In genomic region chr16:4425378-4426020, GRCh38 we compare ENCODE assay signal across 8 cellular contexts. TPM values are rescaled to one million over a fixed set of nuclear protein-coding genes. Genes with fewer than 3 reads are reported as not detected.
DNase-seq lines count a peak whose midpoint lies in the region; ATAC-seq, FAIRE-seq and TF ChIP-seq lines count a peak whose summit lies in the region.

Gene DNAJA3, plus strand, starts transcription at chr16:4425868. Its CDS starts 14 bp downstream, at chr16:4425882.

- under 1% methylated on average over 68 of the region's 68 CpGs for WGBS in smooth muscle cell (ENCODE audit: low lambda C conversion rate)

- no peak for FAIRE-seq in bronchial epithelial cell (lab: Jason Lieb, UNC)

- H3K27ac Mint-ChIP-seq in WTC11 = peak within 1 kb of the TSS; percentile 100
- peak within 1 kb of the TSS; percentile 99 to 100 (median 99) for H3K27ac Mint-ChIP-seq in immature natural killer cell

- peaks cover 47% of the 10 kb centered on the region for H3K79me2 ChIP-seq in smooth muscle cell (ENCODE audit: low read depth)

- H3K36me3 Mint-ChIP-seq in WTC11 = peaks cover 15% of the 10 kb centered on the region
- peaks cover 0 to 3% (median 0%) of the 10 kb centered on the region in 3 donors for H3K36me3 Mint-ChIP-seq in immature natural killer cell

- peaks cover 13% of the 10 kb centered on the region for H4K20me1 ChIP-seq in smooth muscle cell (ENCODE audit: low read depth)

- peak within 1 kb of the TSS; percentile 91 for H3K27ac ChIP-seq in smooth muscle cell (ENCODE audit: low read depth)

- no peaks in the 10 kb centered on the region for H3K9me3 ChIP-seq in smooth muscle cell (replicated peaks; ENCODE audit: low read depth)

- POLR2A ChIA-PET in WTC11 (lab: Charles Lee) = no interaction called here

- H3K4me1 ChIP-seq in smooth muscle cell (ENCODE audit: low read depth) = peaks cover 13% of the 10 kb centered on the region

- H3K4me2 ChIP-seq in smooth muscle cell = peak within 1 kb of the TSS; percentile 90

- TF ChIP-seq CTCF in AG09309 (IDR thresholded peaks at IDR 0.05; ENCODE audit: control insufficient read depth, insufficient read depth, low read depth, low read length, missing control alignments) (no peak), WTC11 (IDR thresholded peaks at IDR 0.05) (no peak), bronchial epithelial cell (IDR thresholded peaks at IDR 0.05; ENCODE audit: insufficient read depth, low read length, severe bottlenecking) (no peak), smooth muscle cell (IDR thresholded peaks at IDR 0.05; ENCODE audit: borderline replicate concordance, insufficient read depth, poor library complexity, severe bottlenecking) (no peak)

- H3K9me3 Mint-ChIP-seq in WTC11 (no peaks in the 10 kb centered on the region), immature natural killer cell (no peaks in the 10 kb centered on the region)

- H3K4me1 Mint-ChIP-seq in WTC11 = peaks cover 18% of the 10 kb centered on the region
- peaks cover 29 to 31% of the 10 kb centered on the region in 2 donors for H3K4me1 Mint-ChIP-seq in immature natural killer cell

- no peaks in the 10 kb centered on the region for H3F3A ChIP-seq in smooth muscle cell (ENCODE audit: low read depth)

- H3K27me3 Mint-ChIP-seq in WTC11 (ENCODE audit: low read depth) = no peaks in the 10 kb centered on the region
- H3K27me3 Mint-ChIP-seq in immature natural killer cell (ENCODE audit: low read depth in 3 of 3) = peaks cover 9 to 11% (median 9%) of the 10 kb centered on the region in 3 donors

- H3K27me3 ChIP-seq in bronchial epithelial cell (ENCODE audit: control insufficient read depth, insufficient read depth, low read length) (no peaks in the 10 kb centered on the region), smooth muscle cell (ENCODE audit: low read depth) (no peaks in the 10 kb centered on the region)

- CTCF ChIA-PET in WTC11 (lab: Charles Lee) = no interaction called here

- peak; percentile 89 for DNase-seq in AG09309 (ENCODE audit: low read depth)
- peak; percentile 87 for DNase-seq in NCI-H226
- peak; percentile 91 for DNase-seq in WTC11 (ENCODE audit: low spot score)
- DNase-seq in bronchial epithelial cell (ENCODE audit: low read depth) = peak; percentile 90
- DNase-seq in immature natural killer cell = peak; percentile 94 to 96 (median 95)
- peak; percentile 99 for DNase-seq in smooth muscle cell (lab: John Stamatoyannopoulos, UW; ENCODE audit: unreplicated experiment)

- H2AFZ ChIP-seq in smooth muscle cell (ENCODE audit: low read depth) = peak within 1 kb of the TSS; percentile 86

- peak within 1 kb of the TSS; percentile 91 for H3K9ac ChIP-seq in smooth muscle cell (ENCODE audit: low read depth)

- H3K4me3 ChIP-seq in AG09309 (ENCODE audit: control insufficient read depth, low read depth, low read length) = peak within 1 kb of the TSS; percentile 85
- peak within 1 kb of the TSS; percentile 73 for H3K4me3 ChIP-seq in bronchial epithelial cell (ENCODE audit: low read depth, low read length)
- H3K4me3 ChIP-seq in smooth muscle cell = peak within 1 kb of the TSS; percentile 94

- H3K36me3 ChIP-seq in bronchial epithelial cell (ENCODE audit: control insufficient read depth, insufficient read depth, low read length) (peaks cover 3% of the 10 kb centered on the region), smooth muscle cell (ENCODE audit: low read depth) (no peaks in the 10 kb centered on the region)

- peak within 1 kb of the TSS; percentile 95 for H3K4me3 Mint-ChIP-seq in WTC11
- peak within 1 kb of the TSS; percentile 94 to 100 (median 96) for H3K4me3 Mint-ChIP-seq in immature natural killer cell

- ATAC-seq in GM19023 (IDR thresholded peaks at IDR 0.05; ENCODE audit: unreplicated experiment) (peak; percentile 91), HG03196 (IDR thresholded peaks at IDR 0.05; ENCODE audit: unreplicated experiment) (peak; percentile 83), WTC11 (peak; percentile 92)

TF ChIP-seq in WTC11, 78 proteins besides CTCF, POLR2A, EP300 and RAD21 (continues in another document):
- TF ChIP-seq NR3C1 (CRISPR knock-in tag; conservative IDR thresholded peaks at IDR 0.05; ENCODE audit: low read depth) (no peak), USF1 (CRISPR knock-in tag; IDR thresholded peaks at IDR 0.05) (peak; percentile 12; the same call in 1 of the 2 replicates), ATF6 (CRISPR knock-in tag; IDR thresholded peaks at IDR 0.05) (no peak), ZSCAN18 (CRISPR knock-in tag; IDR thresholded peaks at IDR 0.05) (no peak), E2F5 (CRISPR knock-in tag; IDR thresholded peaks at IDR 0.05) (peak; percentile 93), USF2 (CRISPR knock-in tag; IDR thresholded peaks at IDR 0.05) (0 out of 2 replicates have a peak, but pooled peaks have one; percentile 20), ATF2 (CRISPR knock-in tag; IDR thresholded peaks at IDR 0.05; ENCODE audit: borderline replicate concordance, low read depth) (no peak), FOXK1 (CRISPR knock-in tag; IDR thresholded peaks at IDR 0.05) (peak; percentile 84), NR1H2 (CRISPR knock-in tag; IDR thresholded peaks at IDR 0.05) (no peak), NR2C2 (CRISPR knock-in tag; IDR thresholded peaks at IDR 0.05) (no peak), MYBL2 (CRISPR knock-in tag; IDR thresholded peaks at IDR 0.05) (no peak), ATF3 (CRISPR knock-in tag; conservative IDR thresholded peaks at IDR 0.05) (no peak)

RNA-seq across cellular contexts. Expression of gene DNAJA3, which starts in this region (rescaled TPM):
- total RNA-seq in WTC11 (2021) (54.8 to 64.1 TPM (median 56.0 TPM) in 3 replicates), bronchial epithelial cell (62.9 and 74.8 TPM in 2 replicates), smooth muscle cell (40.0 and 42.6 TPM in 2 replicates)
- polyA plus RNA-seq in immature natural killer cell (10 to 100 TPM; 32.7 to 42.4 (median 38.7) TPM), smooth muscle cell (42.7 and 46.5 TPM in 2 replicates)

Comparison
In these comparisons a context has a peak if more than half of its experiments do, and no peak if none do; other contexts are left out.
1. Peak in every context shown above with its lines: DNase-seq, ATAC-seq, H3K4me3 ChIP-seq and H3K27ac ChIP-seq.